8 cellular contexts compared by ENCODE assay signal in the genomic region with DNA sequence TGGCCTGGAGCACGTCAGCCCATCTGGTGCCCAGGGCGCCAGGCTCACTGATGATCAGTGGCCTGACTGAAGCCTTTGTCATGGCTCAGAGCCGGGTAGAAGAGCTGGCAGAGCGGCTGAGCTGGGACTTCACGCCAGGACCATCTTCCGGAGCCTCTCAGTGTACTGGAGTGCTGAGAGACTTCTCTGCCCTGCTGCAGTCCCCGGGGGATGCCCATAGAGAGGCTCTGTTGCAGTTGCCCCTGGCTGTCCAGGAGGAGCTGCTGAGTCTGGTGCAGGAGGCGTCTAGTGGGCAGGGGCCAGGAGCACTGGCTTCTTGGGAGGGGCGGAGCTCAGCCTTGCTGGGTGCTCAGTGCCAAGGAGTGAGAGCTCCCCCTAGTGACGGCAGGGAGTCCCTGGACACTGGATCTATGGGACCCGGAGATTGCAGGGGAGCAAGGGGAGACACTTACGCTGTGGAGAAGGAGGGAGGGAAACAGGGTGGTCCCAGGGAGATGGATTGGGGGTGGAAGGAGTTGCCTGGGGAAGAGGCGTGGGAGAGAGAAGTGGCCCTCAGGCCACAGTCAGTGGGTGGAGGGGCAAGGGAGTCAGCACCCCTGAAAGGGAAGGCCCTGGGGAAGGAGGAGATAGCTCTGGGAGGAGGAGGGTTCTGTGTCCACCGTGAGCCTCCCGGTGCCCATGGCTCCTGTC. TPM values are rescaled to one million over a fixed set of nuclear protein-coding genes. Genes with fewer than 3 reads are reported as not detected.
DNase-seq lines count a peak whose midpoint lies in the region; ATAC-seq lines count a peak whose summit lies in the region.

No MANE protein-coding gene starts in this region.

- peak; percentile 81 to 91 (median 83) for DNase-seq in CD8-positive, alpha-beta memory T cell
- DNase-seq in NCI-H82 (lab: John Stamatoyannopoulos, UW) = peak; percentile 94
- DNase-seq in activated CD4-positive, alpha-beta memory T cell treated with anti-CD3 and anti-CD28 coated beads, Interleukin-2, amount 10 ng/mL, durations not matched to agents 7 days and 5 days = peak; percentile 92
- peak; percentile 89 for DNase-seq in ecto neural progenitor cell (ENCODE audit: low spot score)
- DNase-seq in lung microvascular endothelial cell (ENCODE audit: low read depth in 2 of 2) = peak; percentile 91 to 97
- DNase-seq in stimulated activated CD8-positive, alpha-beta memory T cell treated with anti-CD3 and anti-CD28 coated beads, Interleukin-12 subunit alpha, Interleukin-12 subunit beta, amount 100 ng/mL, for 1 hour (ENCODE audit: low read depth) = peak; percentile 85

- H3K4me3 ChIP-seq in CD8-positive, alpha-beta memory T cell (ENCODE audit: low read length) = peak overlapping the region; percentile 82

- peak; percentile 42 for ATAC-seq in GM19397 (IDR thresholded peaks at IDR 0.05; ENCODE audit: unreplicated experiment)
- ATAC-seq in HG03575 (IDR thresholded peaks at IDR 0.05; ENCODE audit: extremely low read depth, insufficient number of reproducible peaks, low FRiP score, unreplicated experiment) = peak; percentile 37

- no peak overlapping the region for H3K27ac ChIP-seq in CD8-positive, alpha-beta memory T cell (ENCODE audit: low read depth, low read length)

- CTCF ChIA-PET in CD8-positive, alpha-beta memory T cell (lab: Charles Lee) = interaction anchor here (0.7 to 22.1 kb wide), 36 partner anchors 9 to 323 kb away, joined by 3 to 486 read pairs (median 5); partner anchors contain the start of genes ADCY4, CIDEB, DHRS1 and IPO4
- CTCF ChIA-PET in activated CD4-positive, alpha-beta memory T cell treated with anti-CD3 and anti-CD28 coated beads, Interleukin-2, amount 10 ng/mL, durations not matched to agents 7 days and 5 days (lab: Charles Lee) = interaction anchor here (0.7 to 12.2 kb wide), 50 partner anchors 8 to 799 kb away, joined by 3 to 494 read pairs (median 5); partner anchors contain the start of genes ADCY4, CIDEB, DCAF11 and DHRS1

- H3K27me3 ChIP-seq in CD8-positive, alpha-beta memory T cell (ENCODE audit: insufficient read depth, low read length, poor library complexity, severe bottlenecking) = no peaks in the 10 kb centered on the region

- peak overlapping the region; percentile 89 to 95 (median 91) for H3K4me3 Mint-ChIP-seq in CD8-positive, alpha-beta memory T cell
- H3K4me3 Mint-ChIP-seq in activated CD4-positive, alpha-beta memory T cell treated with anti-CD3 and anti-CD28 coated beads, Interleukin-2, amount 10 ng/mL, durations not matched to agents 7 days and 5 days = peak overlapping the region; percentile 92

- peaks cover 29 to 55% (median 39%) of the 10 kb centered on the region in 3 donors for H3K4me1 Mint-ChIP-seq in CD8-positive, alpha-beta memory T cell
- H3K4me1 Mint-ChIP-seq in activated CD4-positive, alpha-beta memory T cell treated with anti-CD3 and anti-CD28 coated beads, Interleukin-2, amount 10 ng/mL, durations not matched to agents 7 days and 5 days = peaks cover 60% of the 10 kb centered on the region

- H3K36me3 Mint-ChIP-seq in CD8-positive, alpha-beta memory T cell = peaks cover 0 to 61% (median 7%) of the 10 kb centered on the region in 3 donors
- H3K36me3 Mint-ChIP-seq in activated CD4-positive, alpha-beta memory T cell treated with anti-CD3 and anti-CD28 coated beads, Interleukin-2, amount 10 ng/mL, durations not matched to agents 7 days and 5 days (ENCODE audit: low read depth) = peaks cover 58% of the 10 kb centered on the region

- peaks cover 20% of the 10 kb centered on the region for H3K36me3 ChIP-seq in CD8-positive, alpha-beta memory T cell (ENCODE audit: insufficient read depth, low read length)

- no peaks in the 10 kb centered on the region for H3K9me3 ChIP-seq in CD8-positive, alpha-beta memory T cell (ENCODE audit: low read length)

- no peaks in the 10 kb centered on the region for H3K9me3 Mint-ChIP-seq in CD8-positive, alpha-beta memory T cell
- no peaks in the 10 kb centered on the region for H3K9me3 Mint-ChIP-seq in activated CD4-positive, alpha-beta memory T cell treated with anti-CD3 and anti-CD28 coated beads, Interleukin-2, amount 10 ng/mL, durations not matched to agents 7 days and 5 days

- peak overlapping the region; percentile 77 to 97 (median 94) for H3K27ac Mint-ChIP-seq in CD8-positive, alpha-beta memory T cell
- peak overlapping the region; percentile 92 for H3K27ac Mint-ChIP-seq in activated CD4-positive, alpha-beta memory T cell treated with anti-CD3 and anti-CD28 coated beads, Interleukin-2, amount 10 ng/mL, durations not matched to agents 7 days and 5 days

- H3K27me3 Mint-ChIP-seq in CD8-positive, alpha-beta memory T cell = no peaks in the 10 kb centered on the region
- H3K27me3 Mint-ChIP-seq in activated CD4-positive, alpha-beta memory T cell treated with anti-CD3 and anti-CD28 coated beads, Interleukin-2, amount 10 ng/mL, durations not matched to agents 7 days and 5 days = no peaks in the 10 kb centered on the region

- POLR2A ChIA-PET in CD8-positive, alpha-beta memory T cell (lab: Charles Lee) = interaction anchor here (0.6 to 4.4 kb wide), 13 partner anchors 11 to 317 kb away, joined by 3 to 78 read pairs (median 10); partner anchors contain the start of genes DCAF11, LTB4R, LTB4R2 and MDP1
- POLR2A ChIA-PET in activated CD4-positive, alpha-beta memory T cell treated with anti-CD3 and anti-CD28 coated beads, Interleukin-2, amount 10 ng/mL, durations not matched to agents 7 days and 5 days (lab: Charles Lee) = interaction anchor here (0.9 to 10.0 kb wide), 32 partner anchors 9 to 317 kb away, joined by 3 to 221 read pairs (median 20); partner anchors contain the start of genes ADCY4, CHMP4A, CIDEB and DCAF11

- H3K4me1 ChIP-seq in CD8-positive, alpha-beta memory T cell (ENCODE audit: insufficient read depth, low read length) = peaks cover 48% of the 10 kb centered on the region

RNA-seq across cellular contexts. Expression of gene KHNYN, which starts 2.0 kb away (rescaled TPM):
- total RNA-seq in CD8-positive, alpha-beta memory T cell = 10 to 100 TPM; 68.8 to 72.3 TPM
- 21.1 TPM for polyA plus RNA-seq in CD8-positive, alpha-beta memory T cell
- total RNA-seq in activated CD4-positive, alpha-beta memory T cell treated with anti-CD3 and anti-CD28 coated beads, Interleukin-2, amount 10 ng/mL, durations not matched to agents 7 days and 5 days = 10 to 100 TPM; 96.0 to 99.5 TPM
- total RNA-seq in lung microvascular endothelial cell = 30.3 and 45.8 TPM in 2 replicates

RNA-seq across cellular contexts. Expression of gene CBLN3, which starts 2.2 kb away (rescaled TPM):
- 1 to 10 TPM; 7.4 to 7.7 TPM for total RNA-seq in CD8-positive, alpha-beta memory T cell
- polyA plus RNA-seq in CD8-positive, alpha-beta memory T cell = not detected
- 1 to 10 TPM; 8.6 to 9.5 TPM for total RNA-seq in activated CD4-positive, alpha-beta memory T cell treated with anti-CD3 and anti-CD28 coated beads, Interleukin-2, amount 10 ng/mL, durations not matched to agents 7 days and 5 days
- total RNA-seq in lung microvascular endothelial cell = 0.20 and 0.22 TPM in 2 replicates

RNA-seq across cellular contexts. Expression of gene SDR39U1, which starts 10.9 kb away (rescaled TPM):
- 10 to 100 TPM; 58.1 to 59.6 TPM for total RNA-seq in CD8-positive, alpha-beta memory T cell
- 67.7 TPM for polyA plus RNA-seq in CD8-positive, alpha-beta memory T cell
- 10 to 100 TPM; 38.5 to 41.6 TPM for total RNA-seq in activated CD4-positive, alpha-beta memory T cell treated with anti-CD3 and anti-CD28 coated beads, Interleukin-2, amount 10 ng/mL, durations not matched to agents 7 days and 5 days
- total RNA-seq in lung microvascular endothelial cell = 6.5 and 7.3 TPM in 2 replicates

RNA-seq across cellular contexts. Expression of gene NYNRIN, which starts 32.9 kb away (rescaled TPM):
- total RNA-seq in CD8-positive, alpha-beta memory T cell = under 1 TPM; 0.02 to 0.04 TPM
- polyA plus RNA-seq in CD8-positive, alpha-beta memory T cell = not detected
- total RNA-seq in activated CD4-positive, alpha-beta memory T cell treated with anti-CD3 and anti-CD28 coated beads, Interleukin-2, amount 10 ng/mL, durations not matched to agents 7 days and 5 days = under 1 TPM; 0.18 TPM
- total RNA-seq in lung microvascular endothelial cell = 1.4 and 4.1 TPM in 2 replicates
